12 cellular contexts compared by ENCODE assay signal in the genomic region with DNA sequence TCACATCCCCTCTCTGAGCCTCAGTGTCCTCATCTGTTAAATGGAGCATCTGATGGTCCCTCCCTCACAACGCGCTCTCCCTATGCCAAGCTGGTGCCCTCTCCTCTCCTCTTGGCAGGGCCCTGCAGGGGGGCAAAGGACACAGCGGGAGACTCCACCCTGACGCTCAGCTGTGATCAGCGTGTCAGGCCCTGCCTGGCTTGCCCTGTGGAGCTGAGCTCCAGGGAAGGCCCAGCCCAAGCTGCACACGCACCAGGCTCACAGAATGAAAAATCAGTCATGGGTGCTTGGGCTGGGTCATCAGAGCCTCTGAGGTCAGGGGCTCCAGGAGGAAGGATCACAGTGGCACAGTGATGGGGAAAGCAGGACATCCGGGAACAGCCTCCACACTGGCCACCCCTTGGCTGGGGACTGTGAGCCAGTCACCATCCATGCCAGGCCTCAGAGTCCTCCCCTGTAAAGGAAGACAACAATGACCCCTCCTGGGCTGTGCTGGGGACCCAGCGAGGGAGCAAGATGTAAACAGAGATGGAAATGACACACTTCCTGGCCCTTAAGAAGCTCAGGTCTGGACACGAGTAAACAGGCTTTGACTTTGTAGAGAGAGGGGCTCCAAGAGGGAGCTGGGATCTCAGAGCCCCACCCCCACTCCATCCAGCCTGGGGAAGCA. TPM values are rescaled to one million over a fixed set of nuclear protein-coding genes. Genes with fewer than 3 reads are reported as not detected.
A peak's percentile ranks its signal among the peaks of the same experiment; 100 is the strongest.
DNase-seq lines count a peak whose midpoint lies in the region; ATAC-seq and TF ChIP-seq lines count a peak whose summit lies in the region.
"Had no signal": no experiment of that assay in that cellular context is flagged by ENCODE, and none has a peak within 500 bp of the region (broad histone marks: within the 10 kb centered on the region; RNA-seq: fewer than 3 reads in every experiment).

No MANE protein-coding gene starts in this region.

- no peaks in the 10 kb centered on the region for H4K20me1 ChIP-seq in Karpas-422 (ENCODE audit: insufficient read depth, low read depth, low read length)

- no peak for TF ChIP-seq POLR2A in spleen (IDR thresholded peaks at IDR 0.05)

- no peak for TF ChIP-seq CTCF in cardiac fibroblast (IDR thresholded peaks at IDR 0.05; ENCODE audit: low read depth, low read length)
- no peak for TF ChIP-seq CTCF in spleen (IDR thresholded peaks at IDR 0.05 in 8 of 11, conservative IDR thresholded peaks at IDR 0.05 in 3 of 11)

- ATAC-seq in HG02884 (IDR thresholded peaks at IDR 0.05; ENCODE audit: unreplicated experiment): no peak

- H3K36me3 ChIP-seq in spleen (no peaks in the 10 kb centered on the region), Karpas-422 (ENCODE audit: insufficient read depth, low read length) (no peaks in the 10 kb centered on the region)

- no peak overlapping the region for H3K4me2 ChIP-seq in Karpas-422 (ENCODE audit: low read depth, low read length, poor library complexity, severe bottlenecking)

- H3K27ac ChIP-seq in layer of hippocampus (ENCODE audit: low read depth, low read length): peak overlapping the region; percentile 68
- H3K27ac ChIP-seq in spleen: peak overlapping the region; percentile 27 to 80 (median 74)
- no peak overlapping the region for H3K27ac ChIP-seq in Karpas-422 (ENCODE audit: low read length)

- H3K4me1 ChIP-seq in spleen: peaks cover 27 to 63% (median 53%) of the 10 kb centered on the region in 6 donors
- peaks cover 3% of the 10 kb centered on the region; the same call in 1 of the 2 replicates for H3K4me1 ChIP-seq in Karpas-422 (ENCODE audit: low read length)

- H3K27me3 ChIP-seq in layer of hippocampus (ENCODE audit: control insufficient read depth, insufficient read depth, low read length) (no peaks in the 10 kb centered on the region), spleen (replicated peaks in 1 of 7) (peaks cover 0 to 18% (median 2%) of the 10 kb centered on the region in 7 donors), Karpas-422 (ENCODE audit: low read length) (no peaks in the 10 kb centered on the region)

- no peak overlapping the region for H3K4me3 ChIP-seq in cardiac fibroblast (replicated peaks in 1 of 2; ENCODE audit: low read depth in 2 of 2, low read length in 2 of 2)
- no peak overlapping the region for H3K4me3 ChIP-seq in spleen
- no peak overlapping the region for H3K4me3 ChIP-seq in Karpas-422 (ENCODE audit: low read length)

- no peaks in the 10 kb centered on the region for H3K79me2 ChIP-seq in Karpas-422 (ENCODE audit: low read length)

- intact Hi-C loops in spleen (cut with DNase I; ENCODE audit: low total_unique reads): no loop called here

- WGBS in spleen, 5 donors: 29 to 66% (median 59%) methylated on average over 3 to 9 of the region's 9 CpGs

- no peaks in the 10 kb centered on the region for H3K9me2 ChIP-seq in Karpas-422 (replicated peaks; ENCODE audit: insufficient read depth, low read length)

- no peak overlapping the region for H2AFZ ChIP-seq in Karpas-422 (ENCODE audit: low read length)

- H3K9me3 ChIP-seq in spleen: peaks cover 0 to 9% (median 7%) of the 10 kb centered on the region in 8 donors
- H3K9me3 ChIP-seq in Karpas-422 (ENCODE audit: low read length): no peaks in the 10 kb centered on the region

- DNase-seq in HT1080 (ENCODE audit: low read depth) (peak; percentile 27), cardiac fibroblast (ENCODE audit: low read depth in 2 of 2) (peak; percentile 30 to 37), spleen (no peak), Karpas-422 (no peak), T-helper 9 cell (no peak), NCI-H510A (lab: John Stamatoyannopoulos, UW) (no peak)
- DNase-seq: foreskin melanocyte, H9, NCI-H526 treated with DMSO at 0.1 percent for 48 hours had no signal

- H3K9ac ChIP-seq in Karpas-422 (ENCODE audit: low read length): no peak overlapping the region

RNA-seq across cellular contexts. Expression of a gene that starts 36.6 kb away (rescaled TPM):
- 2,372 and 2,695 TPM in 2 replicates for total RNA-seq in HT1080 (2014; rRNA removed; shearing (Covaris generic))
- polyA plus RNA-seq in HT1080 (2015; cell fraction: cytosol; rRNA removed): 3,293 and 3,906 TPM in 2 replicates
- 1,939 and 2,171 TPM in 2 replicates for polyA plus RNA-seq in HT1080 (2015; cell fraction: nucleus; rRNA removed)
- total RNA-seq in spleen: 1,000 to 10,000 TPM; 1,607 to 2,098 (median 1,685) TPM
- 1,000 to 10,000 TPM; 4,418 to 6,240 (median 4,821) TPM for polyA plus RNA-seq in spleen
- total RNA-seq in Karpas-422 (2014; rRNA removed; shearing (Covaris generic); ENCODE audit: low replicate concordance): 1,770 and 3,552 TPM in 2 replicates

RNA-seq across cellular contexts. Expression of a gene that starts 38.0 kb away (rescaled TPM):
- total RNA-seq in HT1080 (2014; rRNA removed; shearing (Covaris generic)): 0.06 TPM in 1 of 2 replicates, not detected in the other
- polyA plus RNA-seq in HT1080 (2015; cell fraction: cytosol; rRNA removed): 0.34 and 0.44 TPM in 2 replicates
- polyA plus RNA-seq in HT1080 (2015; cell fraction: nucleus; rRNA removed): 0.32 and 0.33 TPM in 2 replicates
- total RNA-seq in spleen: 10 to 100 TPM in 2 of 7 donors, 1 to 10 TPM in 5; 2.4 to 20.5 (median 9.3) TPM
- polyA plus RNA-seq in spleen: 1 to 10 TPM; 1.7 to 8.2 (median 2.0) TPM
- 0.43 and 2.9 TPM in 2 replicates for total RNA-seq in Karpas-422 (2014; rRNA removed; shearing (Covaris generic); ENCODE audit: low replicate concordance)
- total RNA-seq: natural killer cell treated with Interleukin-12 subunit alpha and Interleukin-12 subunit beta and Interleukin-15 and Interleukin-18, amount 100 ng/mL, for 72 hours had no signal

Comparison
In these comparisons a context has a peak if more than half of its experiments do, and no peak if none do; other contexts are left out.
1. DNase-seq: peak in HT1080 (single experiment) and cardiac fibroblast (2 of 2); none in spleen (single experiment), Karpas-422 (single experiment), T-helper 9 cell (single experiment) and NCI-H510A (single experiment).